In the genomic region with DNA sequence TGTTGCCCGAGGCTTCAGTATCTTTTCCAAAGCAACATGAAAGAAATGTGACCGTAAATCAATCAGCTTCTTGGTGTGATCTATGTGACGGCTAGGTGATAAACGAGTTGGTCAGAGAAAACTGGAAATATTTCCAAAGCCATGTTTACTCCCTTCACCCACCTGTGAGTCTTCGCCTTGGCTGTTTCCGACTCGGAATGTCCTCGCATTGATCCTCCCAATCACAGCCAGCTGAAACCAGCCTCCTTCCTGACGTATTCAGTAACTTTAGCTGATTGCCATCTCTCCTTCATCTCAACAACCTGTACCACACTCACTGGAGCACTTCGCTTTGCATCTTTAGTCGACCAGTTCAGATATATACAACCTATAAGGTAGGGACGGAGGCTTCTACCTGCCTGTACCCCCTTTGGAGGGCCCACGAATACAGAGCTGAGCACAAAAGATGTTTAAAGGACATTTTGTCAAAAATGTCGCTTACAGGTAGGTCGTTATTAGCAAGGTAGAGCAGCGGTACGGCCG, we compare ENCODE assay signal across 1 cellular context.
TF ChIP-seq lines count a peak whose summit lies in the region.

No MANE protein-coding gene starts in this region.

TF ChIP-seq in K562, 482 proteins besides CTCF, POLR2A, EP300 and RAD21:
- no peak for TF ChIP-seq PHF21A (IDR thresholded peaks at IDR 0.05; ENCODE audit: borderline replicate concordance, low read depth)
- TF ChIP-seq RBBP5 (IDR thresholded peaks at IDR 0.05; ENCODE audit: borderline replicate concordance, insufficient read depth, low read length, poor library complexity, severe bottlenecking): no peak
- no peak for TF ChIP-seq MEF2D (tag; conservative IDR thresholded peaks at IDR 0.05; ENCODE audit: low read depth)
- no peak for TF ChIP-seq CREBBP (IDR thresholded peaks at IDR 0.05; ENCODE audit: low read depth, low read length)
- TF ChIP-seq CBFA2T2 (conservative IDR thresholded peaks at IDR 0.05): no peak
- no peak for TF ChIP-seq KDM4B (IDR thresholded peaks at IDR 0.05; ENCODE audit: borderline replicate concordance in 2 of 2, low read depth in 1 of 2)
- no peak for TF ChIP-seq GABPB1 (CRISPR knock-in tag; IDR thresholded peaks at IDR 0.05)
- no peak for TF ChIP-seq ZNF354B (CRISPR knock-in tag; IDR thresholded peaks at IDR 0.05)
- TF ChIP-seq SMARCC2 (IDR thresholded peaks at IDR 0.05; ENCODE audit: low read depth): no peak
- TF ChIP-seq, protein P1, sequence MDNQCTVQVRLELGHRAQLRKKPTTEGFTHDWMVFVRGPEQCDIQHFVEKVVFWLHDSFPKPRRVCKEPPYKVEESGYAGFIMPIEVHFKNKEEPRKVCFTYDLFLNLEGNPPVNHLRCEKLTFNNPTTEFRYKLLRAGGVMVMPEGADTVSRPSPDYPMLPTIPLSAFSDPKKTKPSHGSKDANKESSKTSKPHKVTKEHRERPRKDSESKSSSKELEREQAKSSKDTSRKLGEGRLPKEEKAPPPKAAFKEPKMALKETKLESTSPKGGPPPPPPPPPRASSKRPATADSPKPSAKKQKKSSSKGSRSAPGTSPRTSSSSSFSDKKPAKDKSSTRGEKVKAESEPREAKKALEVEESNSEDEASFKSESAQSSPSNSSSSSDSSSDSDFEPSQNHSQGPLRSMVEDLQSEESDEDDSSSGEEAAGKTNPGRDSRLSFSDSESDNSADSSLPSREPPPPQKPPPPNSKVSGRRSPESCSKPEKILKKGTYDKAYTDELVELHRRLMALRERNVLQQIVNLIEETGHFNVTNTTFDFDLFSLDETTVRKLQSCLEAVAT (IDR thresholded peaks at IDR 0.05): peak in 1 of 2 experiments; percentile 39; a peak in 1 of 4 replicates
- TF ChIP-seq MEIS2 (IDR thresholded peaks at IDR 0.05; ENCODE audit: partially characterized antibody): peak; percentile 78
- TF ChIP-seq, protein P2, sequence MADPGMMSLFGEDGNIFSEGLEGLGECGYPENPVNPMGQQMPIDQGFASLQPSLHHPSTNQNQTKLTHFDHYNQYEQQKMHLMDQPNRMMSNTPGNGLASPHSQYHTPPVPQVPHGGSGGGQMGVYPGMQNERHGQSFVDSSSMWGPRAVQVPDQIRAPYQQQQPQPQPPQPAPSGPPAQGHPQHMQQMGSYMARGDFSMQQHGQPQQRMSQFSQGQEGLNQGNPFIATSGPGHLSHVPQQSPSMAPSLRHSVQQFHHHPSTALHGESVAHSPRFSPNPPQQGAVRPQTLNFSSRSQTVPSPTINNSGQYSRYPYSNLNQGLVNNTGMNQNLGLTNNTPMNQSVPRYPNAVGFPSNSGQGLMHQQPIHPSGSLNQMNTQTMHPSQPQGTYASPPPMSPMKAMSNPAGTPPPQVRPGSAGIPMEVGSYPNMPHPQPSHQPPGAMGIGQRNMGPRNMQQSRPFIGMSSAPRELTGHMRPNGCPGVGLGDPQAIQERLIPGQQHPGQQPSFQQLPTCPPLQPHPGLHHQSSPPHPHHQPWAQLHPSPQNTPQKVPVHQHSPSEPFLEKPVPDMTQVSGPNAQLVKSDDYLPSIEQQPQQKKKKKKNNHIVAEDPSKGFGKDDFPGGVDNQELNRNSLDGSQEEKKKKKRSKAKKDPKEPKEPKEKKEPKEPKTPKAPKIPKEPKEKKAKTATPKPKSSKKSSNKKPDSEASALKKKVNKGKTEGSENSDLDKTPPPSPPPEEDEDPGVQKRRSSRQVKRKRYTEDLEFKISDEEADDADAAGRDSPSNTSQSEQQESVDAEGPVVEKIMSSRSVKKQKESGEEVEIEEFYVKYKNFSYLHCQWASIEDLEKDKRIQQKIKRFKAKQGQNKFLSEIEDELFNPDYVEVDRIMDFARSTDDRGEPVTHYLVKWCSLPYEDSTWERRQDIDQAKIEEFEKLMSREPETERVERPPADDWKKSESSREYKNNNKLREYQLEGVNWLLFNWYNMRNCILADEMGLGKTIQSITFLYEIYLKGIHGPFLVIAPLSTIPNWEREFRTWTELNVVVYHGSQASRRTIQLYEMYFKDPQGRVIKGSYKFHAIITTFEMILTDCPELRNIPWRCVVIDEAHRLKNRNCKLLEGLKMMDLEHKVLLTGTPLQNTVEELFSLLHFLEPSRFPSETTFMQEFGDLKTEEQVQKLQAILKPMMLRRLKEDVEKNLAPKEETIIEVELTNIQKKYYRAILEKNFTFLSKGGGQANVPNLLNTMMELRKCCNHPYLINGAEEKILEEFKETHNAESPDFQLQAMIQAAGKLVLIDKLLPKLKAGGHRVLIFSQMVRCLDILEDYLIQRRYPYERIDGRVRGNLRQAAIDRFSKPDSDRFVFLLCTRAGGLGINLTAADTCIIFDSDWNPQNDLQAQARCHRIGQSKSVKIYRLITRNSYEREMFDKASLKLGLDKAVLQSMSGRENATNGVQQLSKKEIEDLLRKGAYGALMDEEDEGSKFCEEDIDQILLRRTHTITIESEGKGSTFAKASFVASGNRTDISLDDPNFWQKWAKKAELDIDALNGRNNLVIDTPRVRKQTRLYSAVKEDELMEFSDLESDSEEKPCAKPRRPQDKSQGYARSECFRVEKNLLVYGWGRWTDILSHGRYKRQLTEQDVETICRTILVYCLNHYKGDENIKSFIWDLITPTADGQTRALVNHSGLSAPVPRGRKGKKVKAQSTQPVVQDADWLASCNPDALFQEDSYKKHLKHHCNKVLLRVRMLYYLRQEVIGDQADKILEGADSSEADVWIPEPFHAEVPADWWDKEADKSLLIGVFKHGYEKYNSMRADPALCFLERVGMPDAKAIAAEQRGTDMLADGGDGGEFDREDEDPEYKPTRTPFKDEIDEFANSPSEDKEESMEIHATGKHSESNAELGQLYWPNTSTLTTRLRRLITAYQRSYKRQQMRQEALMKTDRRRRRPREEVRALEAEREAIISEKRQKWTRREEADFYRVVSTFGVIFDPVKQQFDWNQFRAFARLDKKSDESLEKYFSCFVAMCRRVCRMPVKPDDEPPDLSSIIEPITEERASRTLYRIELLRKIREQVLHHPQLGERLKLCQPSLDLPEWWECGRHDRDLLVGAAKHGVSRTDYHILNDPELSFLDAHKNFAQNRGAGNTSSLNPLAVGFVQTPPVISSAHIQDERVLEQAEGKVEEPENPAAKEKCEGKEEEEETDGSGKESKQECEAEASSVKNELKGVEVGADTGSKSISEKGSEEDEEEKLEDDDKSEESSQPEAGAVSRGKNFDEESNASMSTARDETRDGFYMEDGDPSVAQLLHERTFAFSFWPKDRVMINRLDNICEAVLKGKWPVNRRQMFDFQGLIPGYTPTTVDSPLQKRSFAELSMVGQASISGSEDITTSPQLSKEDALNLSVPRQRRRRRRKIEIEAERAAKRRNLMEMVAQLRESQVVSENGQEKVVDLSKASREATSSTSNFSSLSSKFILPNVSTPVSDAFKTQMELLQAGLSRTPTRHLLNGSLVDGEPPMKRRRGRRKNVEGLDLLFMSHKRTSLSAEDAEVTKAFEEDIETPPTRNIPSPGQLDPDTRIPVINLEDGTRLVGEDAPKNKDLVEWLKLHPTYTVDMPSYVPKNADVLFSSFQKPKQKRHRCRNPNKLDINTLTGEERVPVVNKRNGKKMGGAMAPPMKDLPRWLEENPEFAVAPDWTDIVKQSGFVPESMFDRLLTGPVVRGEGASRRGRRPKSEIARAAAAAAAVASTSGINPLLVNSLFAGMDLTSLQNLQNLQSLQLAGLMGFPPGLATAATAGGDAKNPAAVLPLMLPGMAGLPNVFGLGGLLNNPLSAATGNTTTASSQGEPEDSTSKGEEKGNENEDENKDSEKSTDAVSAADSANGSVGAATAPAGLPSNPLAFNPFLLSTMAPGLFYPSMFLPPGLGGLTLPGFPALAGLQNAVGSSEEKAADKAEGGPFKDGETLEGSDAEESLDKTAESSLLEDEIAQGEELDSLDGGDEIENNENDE (IDR thresholded peaks at IDR 0.05; ENCODE audit: low read depth, low read length): no peak
- no peak for TF ChIP-seq MAFF (IDR thresholded peaks at IDR 0.05; ENCODE audit: low read length)
- no peak for TF ChIP-seq ZNF445 (CRISPR knock-in tag; IDR thresholded peaks at IDR 0.05; ENCODE audit: low read depth)
- TF ChIP-seq, protein P3, sequence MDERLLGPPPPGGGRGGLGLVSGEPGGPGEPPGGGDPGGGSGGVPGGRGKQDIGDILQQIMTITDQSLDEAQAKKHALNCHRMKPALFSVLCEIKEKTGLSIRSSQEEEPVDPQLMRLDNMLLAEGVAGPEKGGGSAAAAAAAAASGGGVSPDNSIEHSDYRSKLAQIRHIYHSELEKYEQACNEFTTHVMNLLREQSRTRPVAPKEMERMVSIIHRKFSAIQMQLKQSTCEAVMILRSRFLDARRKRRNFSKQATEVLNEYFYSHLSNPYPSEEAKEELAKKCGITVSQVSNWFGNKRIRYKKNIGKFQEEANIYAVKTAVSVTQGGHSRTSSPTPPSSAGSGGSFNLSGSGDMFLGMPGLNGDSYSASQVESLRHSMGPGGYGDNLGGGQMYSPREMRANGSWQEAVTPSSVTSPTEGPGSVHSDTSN (CRISPR knock-in tag; IDR thresholded peaks at IDR 0.05; ENCODE audit: low read depth): no peak
- TF ChIP-seq, protein P3 (tag; conservative IDR thresholded peaks at IDR 0.05; ENCODE audit: low read depth): peak; percentile 58
- TF ChIP-seq, protein P4, sequence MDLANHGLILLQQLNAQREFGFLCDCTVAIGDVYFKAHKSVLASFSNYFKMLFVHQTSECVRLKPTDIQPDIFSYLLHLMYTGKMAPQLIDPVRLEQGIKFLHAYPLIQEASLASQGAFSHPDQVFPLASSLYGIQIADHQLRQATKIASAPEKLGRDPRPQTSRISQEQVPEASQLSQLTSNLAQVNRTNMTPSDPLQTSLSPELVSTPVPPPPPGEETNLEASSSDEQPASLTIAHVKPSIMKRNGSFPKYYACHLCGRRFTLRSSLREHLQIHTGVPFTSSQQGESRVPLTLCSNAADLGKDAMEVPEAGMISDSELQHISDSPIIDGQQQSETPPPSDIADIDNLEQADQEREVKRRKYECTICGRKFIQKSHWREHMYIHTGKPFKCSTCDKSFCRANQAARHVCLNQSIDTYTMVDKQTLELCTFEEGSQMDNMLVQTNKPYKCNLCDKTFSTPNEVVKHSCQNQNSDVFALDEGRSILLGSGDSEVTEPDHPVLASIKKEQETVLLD (IDR thresholded peaks at IDR 0.05): no peak
- no peak for TF ChIP-seq ZNF766 (CRISPR knock-in tag; conservative IDR thresholded peaks at IDR 0.05)
- TF ChIP-seq ZNF668 (CRISPR knock-in tag; IDR thresholded peaks at IDR 0.05): no peak
- TF ChIP-seq MTA1 (IDR thresholded peaks at IDR 0.05; ENCODE audit: borderline replicate concordance): no peak
- TF ChIP-seq, protein P5, sequence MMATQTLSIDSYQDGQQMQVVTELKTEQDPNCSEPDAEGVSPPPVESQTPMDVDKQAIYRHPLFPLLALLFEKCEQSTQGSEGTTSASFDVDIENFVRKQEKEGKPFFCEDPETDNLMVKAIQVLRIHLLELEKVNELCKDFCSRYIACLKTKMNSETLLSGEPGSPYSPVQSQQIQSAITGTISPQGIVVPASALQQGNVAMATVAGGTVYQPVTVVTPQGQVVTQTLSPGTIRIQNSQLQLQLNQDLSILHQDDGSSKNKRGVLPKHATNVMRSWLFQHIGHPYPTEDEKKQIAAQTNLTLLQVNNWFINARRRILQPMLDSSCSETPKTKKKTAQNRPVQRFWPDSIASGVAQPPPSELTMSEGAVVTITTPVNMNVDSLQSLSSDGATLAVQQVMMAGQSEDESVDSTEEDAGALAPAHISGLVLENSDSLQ (IDR thresholded peaks at IDR 0.05): peak; percentile 65
- TF ChIP-seq PHF20 (IDR thresholded peaks at IDR 0.05; ENCODE audit: partially characterized antibody): no peak
